Comparison of ENCODE assay signal across 29 cellular contexts in the genomic region with DNA sequence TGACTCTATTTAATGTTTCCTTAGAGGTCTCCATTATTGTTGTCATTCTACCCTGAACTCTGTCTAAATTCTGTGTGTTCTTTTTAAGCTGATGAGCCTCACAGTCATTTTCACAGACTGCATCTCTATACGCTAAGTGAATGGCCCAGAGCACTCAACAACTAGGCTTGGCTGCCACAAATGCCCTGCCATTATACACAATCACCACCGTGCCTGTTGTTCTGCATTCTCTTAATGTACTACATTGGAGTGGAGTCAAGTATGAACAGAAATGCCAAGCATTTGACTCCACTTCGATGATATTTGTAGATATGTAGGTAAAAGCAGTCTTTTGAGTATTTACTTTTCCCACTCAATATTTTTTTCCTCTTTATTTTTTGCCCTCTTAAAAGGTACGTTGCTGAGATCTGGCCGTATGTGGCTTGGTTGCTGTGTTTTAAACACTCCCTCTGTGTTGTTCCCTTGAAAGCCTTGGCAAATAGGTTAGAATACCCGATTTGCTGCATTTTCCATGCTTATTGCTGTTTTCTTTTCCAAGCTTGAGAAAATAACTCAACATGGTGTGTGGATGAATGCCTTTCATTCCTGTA. TPM values are rescaled to one million over a fixed set of nuclear protein-coding genes. Genes with fewer than 3 reads are reported as not detected.
DNase-seq lines count a peak whose midpoint lies in the region; ATAC-seq, FAIRE-seq and TF ChIP-seq lines count a peak whose summit lies in the region.
"Had no signal": no experiment of that assay in that cellular context is flagged by ENCODE, and none has a peak within 500 bp of the region (broad histone marks: within the 10 kb centered on the region; RNA-seq: fewer than 3 reads in every experiment).

No MANE protein-coding gene starts in this region.

- no peak for TF ChIP-seq CTCF in IMR-90 (conservative IDR thresholded peaks at IDR 0.05; ENCODE audit: low read depth, low read length)
- TF ChIP-seq CTCF in lung (IDR thresholded peaks at IDR 0.05; ENCODE audit: control extremely low read depth, extremely low read depth) = no peak
- TF ChIP-seq CTCF in HepG2 (CRISPR knock-in tag; IDR thresholded peaks at IDR 0.05) = no peak

- in situ Hi-C loops in IMR-90 (cut with MboI; ENCODE audit: low sequenced_read_pairs) = no loop called here
- in situ Hi-C loops in HepG2 (cut with HindIII; ENCODE audit: extremely low pct_ligation_motif_present, low pct_unique_long_range_greater_than_20kb) = no loop called here

- dilution Hi-C loops in IMR-90 (cut with HindIII; ENCODE audit: low sequenced_read_pairs, unreplicated experiment) = no loop called here

- H3K27ac ChIP-seq in IMR-90 (ENCODE audit: insufficient read depth, low read length) (no peak overlapping the region), lung (ENCODE audit: low read depth in 1 of 2, low read length in 1 of 2) (no peak overlapping the region), HepG2 (ENCODE audit: extremely low read length, insufficient read depth, low read length) (no peak overlapping the region)
- H3K27ac ChIP-seq: RWPE1, SK-N-MC had no signal

- intact Hi-C loops in IMR-90 (cut with micrococcal nuclease) = no loop called here
- intact Hi-C loops in HepG2 (cut with micrococcal nuclease; ENCODE audit: unreplicated experiment) = no loop called here

- H3K4ac ChIP-seq in IMR-90 (ENCODE audit: low read depth, low read length) = no peak overlapping the region

- CTCF ChIA-PET in IMR-90 (lab: Yijun Ruan, JAX) = no interaction called here
- CTCF ChIA-PET in HepG2 (lab: Yijun Ruan, JAX; ENCODE audit: low intra/inter-chr PET ratio, low total read pairs) = no interaction called here

- H2AFZ ChIP-seq in IMR-90 (replicated peaks; ENCODE audit: low read length, poor library complexity) (no peak overlapping the region), HepG2 (ENCODE audit: low read length) (no peak overlapping the region)

- H3K14ac ChIP-seq in IMR-90 (replicated peaks; ENCODE audit: low read depth, low read length) = no peak overlapping the region

- H3K9me1 ChIP-seq in IMR-90 (ENCODE audit: insufficient read depth, low read length) = no peaks in the 10 kb centered on the region

- H3K4me3 ChIP-seq in IMR-90 (ENCODE audit: insufficient read depth, low read depth, low read length) (no peak overlapping the region), lung (no peak overlapping the region), HepG2 (replicated peaks in 1 of 3; ENCODE audit: insufficient read depth in 1 of 3, low read depth in 2 of 3, low read length in 3 of 3) (no peak overlapping the region)
- H3K4me3 ChIP-seq: SK-N-MC had no signal

- H4K8ac ChIP-seq in IMR-90 (ENCODE audit: low read depth in 2 of 2, low read length in 2 of 2) = no peak overlapping the region

- H3K9me3 ChIP-seq in IMR-90 (ENCODE audit: control insufficient read depth, insufficient read depth, low read length) = no peaks in the 10 kb centered on the region
- no peaks in the 10 kb centered on the region for H3K9me3 ChIP-seq in lung (ENCODE audit: control insufficient read depth in 2 of 2, insufficient read depth in 1 of 2, low read length in 1 of 2)
- H3K9me3 ChIP-seq in HepG2 (ENCODE audit: low read length) = no peaks in the 10 kb centered on the region

- H2BK5ac ChIP-seq in IMR-90 (ENCODE audit: low read depth, low read length, poor library complexity, severe bottlenecking) = no peak overlapping the region

- FAIRE-seq in HepG2 (lab: Jason Lieb, UNC) = no peak
- FAIRE-seq: colon, GM12891, keratinocyte had no signal

- no peak overlapping the region for H4K5ac ChIP-seq in IMR-90 (ENCODE audit: low read depth, low read length)

- H2AK9ac ChIP-seq in IMR-90 (replicated peaks; ENCODE audit: low read depth, low read length, poor library complexity) = no peak overlapping the region

- no peak overlapping the region for H3K23ac ChIP-seq in IMR-90 (ENCODE audit: low read depth, low read length)

- DNase-seq in EL (peak; percentile 3), IMR-90 (no peak), NCI-H748 (lab: John Stamatoyannopoulos, UW; ENCODE audit: unreplicated experiment) (peak; percentile 90), lung (ENCODE audit: low spot score) (peak; percentile 29), cerebellum (ENCODE audit: low spot score) (no peak), HepG2 (ENCODE audit: low spot score) (no peak), NCI-H2171 (lab: John Stamatoyannopoulos, UW) (no peak)
- DNase-seq: activated CD4-positive, alpha-beta T cell treated with anti-CD3 and anti-CD28 coated beads, Interleukin-2, amount 50 U/mL, for 4 hours; activated CD8-positive, alpha-beta memory T cell treated with anti-CD3 and anti-CD28 coated beads, Interleukin-2, amount 50 U/mL, for 4 hours; CD4-positive, alpha-beta T cell; DMS 273 treated with DMSO at 0.1 percent for 48 hours; effector memory CD4-positive, alpha-beta T cell; foreskin melanocyte; hippocampal formation; NCI-H1694; stimulated activated CD4-positive, alpha-beta T cell treated with anti-CD3 and anti-CD28 coated beads, Interleukin-4, amount 100 ng/mL, for 1 hour; stimulated activated naive CD8-positive, alpha-beta T cell treated with anti-CD3 and anti-CD28 coated beads, Interleukin-15, Interleukin-2, amounts not matched to agents 100 U/mL and 50 U/mL, for 24 hours had no signal

- H3K18ac ChIP-seq in IMR-90 (ENCODE audit: low read depth, low read length) = no peak overlapping the region

- H2BK120ac ChIP-seq in IMR-90 (ENCODE audit: low read depth, low read length) = no peak overlapping the region

- no peak overlapping the region for H2BK15ac ChIP-seq in IMR-90 (ENCODE audit: low read depth, low read length)

- no peaks in the 10 kb centered on the region for H3K36me3 ChIP-seq in IMR-90 (ENCODE audit: control insufficient read depth, insufficient read depth, low read length)
- H3K36me3 ChIP-seq in lung (ENCODE audit: control insufficient read depth in 2 of 2, insufficient read depth in 2 of 2, low read length in 2 of 2) = no peaks in the 10 kb centered on the region
- H3K36me3 ChIP-seq in HepG2 (replicated peaks in 1 of 2; ENCODE audit: control insufficient read depth in 1 of 2, insufficient read depth in 2 of 2, low read length in 2 of 2) = no peaks in the 10 kb centered on the region

- H3K79me1 ChIP-seq in IMR-90 (ENCODE audit: low read depth in 1 of 2, low read length in 2 of 2) = no peaks in the 10 kb centered on the region

- no CpG with 5 or more reads among the region's 6 CpGs for WGBS in IMR-90 (ENCODE audit: extremely low coverage in 2 of 2, insufficient read length in 1 of 2), 2 experiments
- WGBS in lung, 2 donors = 57 to 78% methylated on average over 6 of the region's 6 CpGs
- WGBS in HepG2 (ENCODE audit: low lambda C conversion rate) = 11% methylated on average over 6 of the region's 6 CpGs

- H4K20me1 ChIP-seq in IMR-90 (ENCODE audit: insufficient read depth, low read length) (no peaks in the 10 kb centered on the region), HepG2 (ENCODE audit: insufficient read depth, low read length) (no peaks in the 10 kb centered on the region)

- ATAC-seq in IMR-90 (ENCODE audit: low read depth) (peak; percentile 37; the same call in 1 of the 2 replicates), lung (ENCODE audit: insufficient read depth, low FRiP score) (peak; percentile 72), HepG2 (no peak), HG03432 (IDR thresholded peaks at IDR 0.05; ENCODE audit: unreplicated experiment) (no peak)
- ATAC-seq: activated naive CD4-positive, alpha-beta T cell treated with anti-CD3 and anti-CD28 coated beads, Interleukin-2, amount 50 U/mL, for 72 hours; activated T-helper 17 cell treated with anti-CD3 and anti-CD28 coated beads, Interleukin-2, amount 50 U/mL, for 72 hours; stimulated activated naive CD8-positive, alpha-beta T cell treated with anti-CD3 and anti-CD28 coated beads, Interleukin-15, Interleukin-2, amounts not matched to agents 100 U/mL and 50 U/mL, for 24 hours had no signal

- H2AK5ac ChIP-seq in IMR-90 (ENCODE audit: low read depth, low read length) = no peak overlapping the region

- BruUV-seq in IMR-90 (replicated peaks; lab: Mats Ljungman, UMichigan) (no TSS peak), HepG2 (replicated peaks; lab: Mats Ljungman, UMichigan) (no TSS peak)

- POLR2A ChIA-PET in IMR-90 (lab: Charles Lee; ENCODE audit: unreplicated experiment) (no interaction called here), HepG2 (lab: Yijun Ruan, JAX) (no interaction called here)

- no peak overlapping the region for H3K4me2 ChIP-seq in IMR-90 (ENCODE audit: low read depth, low read length)
- H3K4me2 ChIP-seq in HepG2 (ENCODE audit: low read depth, low read length) = no peak overlapping the region

- H3K9ac ChIP-seq in IMR-90 (ENCODE audit: low read depth, low read length) = no peak overlapping the region
- no peak overlapping the region for H3K9ac ChIP-seq in HepG2 (ENCODE audit: insufficient read depth, low read depth, low read length)

- TF ChIP-seq POLR2A in IMR-90 (IDR thresholded peaks at IDR 0.05; ENCODE audit: low read depth, low read length) = no peak
- TF ChIP-seq POLR2A in HepG2 (IDR thresholded peaks at IDR 0.05; ENCODE audit: insufficient read depth in 1 of 2, low read depth in 2 of 2, low read length in 2 of 2) = no peak

- TF ChIP-seq RAD21 in IMR-90 (IDR thresholded peaks at IDR 0.05; ENCODE audit: low read length) (no peak), HepG2 (CRISPR knock-in tag; IDR thresholded peaks at IDR 0.05) (no peak)

- no peak overlapping the region for H3K56ac ChIP-seq in IMR-90 (ENCODE audit: extremely low read depth, insufficient read depth, low read length)

- H3K27me3 ChIP-seq in IMR-90 (ENCODE audit: control insufficient read depth, insufficient read depth, low read length) = no peaks in the 10 kb centered on the region
- no peaks in the 10 kb centered on the region for H3K27me3 ChIP-seq in lung (ENCODE audit: control insufficient read depth, insufficient read depth)
- no peaks in the 10 kb centered on the region for H3K27me3 ChIP-seq in HepG2 (ENCODE audit: control insufficient read depth in 1 of 2, insufficient read depth in 2 of 2, low read length in 2 of 2)

- no peaks in the 10 kb centered on the region; the same call in 1 of the 2 replicates for H3K4me1 ChIP-seq in IMR-90 (ENCODE audit: control insufficient read depth, insufficient read depth, low read length)
- H3K4me1 ChIP-seq in lung (ENCODE audit: control insufficient read depth in 2 of 2, insufficient read depth in 2 of 2, low read length in 2 of 2) = peaks cover 0 to 1% of the 10 kb centered on the region in 2 donors
- H3K4me1 ChIP-seq in HepG2 (ENCODE audit: insufficient read depth, low read length) = no peaks in the 10 kb centered on the region

- H4K91ac ChIP-seq in IMR-90 (ENCODE audit: insufficient read depth, low read depth, low read length) = no peak overlapping the region

- no peak for TF ChIP-seq EP300 in HepG2 (IDR thresholded peaks at IDR 0.05; ENCODE audit: low read depth in 2 of 2, low read length in 2 of 2)
- no peak for TF ChIP-seq EP300 in HepG2 (CRISPR knock-in tag; IDR thresholded peaks at IDR 0.05; ENCODE audit: borderline replicate concordance)

- H3K79me2 ChIP-seq in HepG2 (ENCODE audit: insufficient read depth, low read length) = no peaks in the 10 kb centered on the region

- H2BK20ac ChIP-seq in IMR-90 (ENCODE audit: low read depth, low read length) = no peak overlapping the region

RNA-seq across cellular contexts. Expression of a gene that starts 36.2 kb away (rescaled TPM):
- 1.3 and 1.4 TPM in 2 replicates for total RNA-seq in IMR-90 (2012; rRNA removed)
- 2.9 and 3.0 TPM in 2 replicates for polyA plus RNA-seq in IMR-90 (2012; rRNA removed)
- polyA plus RNA-seq in IMR-90 (2012; cell fraction: cytosol; rRNA removed) = 1.4 and 1.9 TPM in 2 replicates
- 0.77 and 1.4 TPM in 2 replicates for polyA plus RNA-seq in IMR-90 (2012; cell fraction: nucleus; rRNA removed; ENCODE audit: low replicate concordance)
- under 1 TPM in 1 of 2 donors, not detected in 1; 0.43 TPM for total RNA-seq in lung
- polyA plus RNA-seq in lung = not detected
- 88.4 TPM for total RNA-seq in cerebellum
- total RNA-seq in HepG2 (2016; rRNA removed; fragmentation: Illumina TruSeq; extraction: Trizol) = not detected in 2 replicates
- not detected in 2 replicates for total RNA-seq in HepG2 (2016; cell fraction: cytosol; rRNA removed; fragmentation: Illumina TruSeq; extraction: Trizol; ENCODE audit: low read depth)
- not detected in 2 replicates for total RNA-seq in HepG2 (2016; cell fraction: insoluble cytoplasmic fraction; rRNA removed; fragmentation: Illumina TruSeq; extraction: Trizol)
- not detected in 2 replicates for total RNA-seq in HepG2 (2016; cell fraction: membrane; rRNA removed; fragmentation: Illumina TruSeq; extraction: Trizol)
- total RNA-seq in HepG2 (2016; cell fraction: nucleus; rRNA removed; fragmentation: Illumina TruSeq; extraction: Trizol) = not detected in 2 replicates
- polyA plus RNA-seq in HepG2 (2011; rRNA removed) = not detected in 2 replicates
- not detected in 2 replicates for polyA plus RNA-seq in HepG2 (2011; cell fraction: cytosol; rRNA removed)
- not detected in 2 replicates for polyA plus RNA-seq in HepG2 (2011; cell fraction: nucleus; rRNA removed)
- not detected in 2 replicates for polyA plus RNA-seq in HepG2 (2012)
- not detected in 2 replicates for polyA plus RNA-seq in HepG2 (2016; cell fraction: cytosol; fragmentation: Illumina TruSeq; extraction: Trizol; ENCODE audit: low read depth)
- not detected in 2 replicates for polyA plus RNA-seq in HepG2 (2016; cell fraction: insoluble cytoplasmic fraction; fragmentation: Illumina TruSeq; extraction: Trizol; ENCODE audit: low read depth)
- polyA plus RNA-seq in HepG2 (2016; cell fraction: membrane; fragmentation: Illumina TruSeq; extraction: Trizol; ENCODE audit: low read depth) = not detected in 2 replicates
- not detected in 2 replicates for polyA plus RNA-seq in HepG2 (2016; cell fraction: nucleus; fragmentation: Illumina TruSeq; extraction: Trizol; ENCODE audit: insufficient read depth, low read depth)
- polyA minus RNA-seq in HepG2 (2011; rRNA and poly(A)+ RNA removed; ENCODE audit: low replicate concordance) = 0.12 TPM in 1 of 2 replicates, not detected in the other
- not detected in 2 replicates for polyA minus RNA-seq in HepG2 (2011; cell fraction: cytosol; rRNA and poly(A)+ RNA removed)
- polyA minus RNA-seq in HepG2 (2011; cell fraction: nucleus; rRNA and poly(A)+ RNA removed) = 0.13 and 0.25 TPM in 2 replicates
- total RNA-seq: activated naive CD4-positive, alpha-beta T cell treated with anti-CD3 and anti-CD28 coated beads, Interleukin-2, amount 50 U/mL, for 72 hours; activated T-helper 17 cell treated with anti-CD3 and anti-CD28 coated beads, Interleukin-2, amount 50 U/mL, for 72 hours; CD4-positive, alpha-beta T cell; lung microvascular endothelial cell; NCI-H460; renal cortical epithelial cell; T-helper 2 cell treated with Interferon-gamma antibody and Interleukin-4, amounts not matched to agents 100 ng/mL and 5 ng/mL, for 36 hours had no signal
- polyA plus RNA-seq: keratinocyte had no signal

Comparison
In these comparisons a context has a peak if more than half of its experiments do, and no peak if none do; other contexts are left out.
1. DNase-seq: peak in EL (single experiment), NCI-H748 (single experiment) and lung (single experiment); none in IMR-90 (single experiment), cerebellum (single experiment), HepG2 (single experiment) and NCI-H2171 (single experiment).
2. ATAC-seq: peak in IMR-90 (single experiment) and lung (single experiment); none in HepG2 (single experiment) and HG03432 (single experiment).
3. RNA of a gene that starts 36.2 kb away (total RNA-seq): 88.4 TPM in cerebellum (single experiment); 1.3 to 1.4 TPM in IMR-90, 0.43 TPM in lung and not detected in HepG2; every median in the first group is over 10 times any median in the second.